ENCODE assay signal across 28 cellular contexts in genomic region chr2:24527536-24527935, GRCh38.
"Had no signal": no experiment of that assay in that cellular context is flagged by ENCODE, and none has a peak within 500 bp of the region (broad histone marks: within the 10 kb centered on the region; RNA-seq: fewer than 3 reads in every experiment).

No MANE protein-coding gene starts in this region.

- H3K27ac ChIP-seq: neural progenitor cell, ovary, parathyroid adenoma, psoas muscle, right lobe of liver, sigmoid colon, spleen, suprapubic skin, testis, tibial artery, transverse colon, upper lobe of right lung, uterus had no signal

- ATAC-seq: naive thymus-derived CD4-positive, alpha-beta T cell; psoas muscle; right cardiac atrium; right lobe of liver; stimulated activated memory B cell treated with anti-CD40 and anti-IgM and Interleukin-4, amounts not matched to agents 10 μg/mL and 1 μg/mL and 100 μg/mL, for 72 hours; stimulated activated naive CD8-positive, alpha-beta T cell treated with anti-CD3 and anti-CD28 coated beads, Interleukin-15, amount 100 ng/mL, for 72 hours; stimulated activated naive CD8-positive, alpha-beta T cell treated with anti-CD3 and anti-CD28 coated beads, Interleukin-15, Interleukin-2, amounts not matched to agents 100 U/mL and 50 U/mL, for 24 hours; upper lobe of right lung had no signal

- DNase-seq: naive thymus-derived CD4-positive, alpha-beta T cell; occipital lobe; ovary; posterior cingulate gyrus; psoas muscle; right cardiac atrium; right lobe of liver; sigmoid colon; spleen; stimulated activated CD4-positive, alpha-beta T cell treated with anti-CD3 and anti-CD28 coated beads, Interleukin-12 subunit alpha, Interleukin-12 subunit beta, amount 100 ng/mL, for 4 hours; stimulated activated CD4-positive, alpha-beta T cell treated with anti-CD3 and anti-CD28 coated beads, Interleukin-1b, Interleukin-23, amount 100 ng/mL, for 48 hours; stimulated activated CD4-positive, alpha-beta T cell treated with anti-CD3 and anti-CD28 coated beads, Interleukin-4, amount 100 ng/mL, for 1 hour; stimulated activated CD4-positive, alpha-beta T cell treated with anti-CD3 and anti-CD28 coated beads, Interleukin-4, amount 100 ng/mL, for 4 hours; stimulated activated CD8-positive, alpha-beta memory T cell treated with anti-CD3 and anti-CD28 coated beads, Interleukin-4, amount 100 ng/mL, for 48 hours; stimulated activated naive CD4-positive, alpha-beta T cell; stimulated activated naive CD8-positive, alpha-beta T cell treated with anti-CD3 and anti-CD28 coated beads, Interleukin-15, amount 100 ng/mL, for 72 hours; stimulated activated naive CD8-positive, alpha-beta T cell treated with anti-CD3 and anti-CD28 coated beads, Interleukin-15, Interleukin-2, amounts not matched to agents 100 U/mL and 50 U/mL, for 24 hours; substantia nigra; testis; tibial artery; transverse colon; upper lobe of right lung; uterus had no signal

- H3K4me1 ChIP-seq: neural progenitor cell, psoas muscle, right lobe of liver, sigmoid colon, suprapubic skin, testis, tibial artery, upper lobe of right lung, uterus had no signal

- H3K36me3 ChIP-seq: neural progenitor cell, ovary, right lobe of liver, sigmoid colon, tibial artery, transverse colon, upper lobe of right lung, uterus had no signal

- H3K27me3 ChIP-seq: neural progenitor cell, ovary, right lobe of liver, sigmoid colon, spleen, suprapubic skin, testis, tibial artery, transverse colon, upper lobe of right lung, uterus had no signal

- H3K9me3 ChIP-seq: ovary, right lobe of liver, sigmoid colon, testis, upper lobe of right lung, uterus had no signal

- H3K4me3 ChIP-seq: neural progenitor cell, ovary, psoas muscle, right lobe of liver, sigmoid colon, smooth muscle cell, spleen, suprapubic skin, testis, tibial artery, transverse colon, upper lobe of right lung, uterus had no signal
